ENCODE assay signal across 8 cellular contexts in the genomic region with DNA sequence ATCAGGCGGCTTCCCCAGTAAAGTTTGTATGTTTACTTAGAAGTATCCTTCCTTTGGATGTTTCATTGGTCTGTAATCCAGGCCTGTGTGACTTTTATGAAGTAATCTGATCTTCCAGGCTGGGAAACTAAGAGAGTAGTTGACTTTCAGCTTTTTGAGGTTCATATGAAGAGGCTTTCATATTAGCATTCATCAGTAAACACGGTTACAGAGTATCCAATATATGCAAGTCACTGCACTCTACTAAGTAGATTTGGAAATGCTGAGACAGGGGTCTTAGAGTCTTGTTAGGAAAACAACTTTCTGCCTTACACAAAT. TPM values are rescaled to one million over a fixed set of nuclear protein-coding genes. Genes with fewer than 3 reads are reported as not detected.
A peak's percentile ranks its signal among the peaks of the same experiment; 100 is the strongest.
DNase-seq lines count a peak whose midpoint lies in the region; ATAC-seq and TF ChIP-seq lines count a peak whose summit lies in the region.

No MANE protein-coding gene starts in this region.

- H3K9me2 ChIP-seq in PC-9 (ENCODE audit: insufficient read depth) = no peaks in the 10 kb centered on the region

- ATAC-seq in HG03095 (IDR thresholded peaks at IDR 0.05; ENCODE audit: unreplicated experiment) (no peak), HG02938 (IDR thresholded peaks at IDR 0.05; ENCODE audit: unreplicated experiment) (no peak), HG03196 (IDR thresholded peaks at IDR 0.05; ENCODE audit: unreplicated experiment) (no peak)

- H2AFZ ChIP-seq in PC-9 (peak overlapping the region; percentile 85), parathyroid adenoma (peak overlapping the region; percentile 92)

- H3K4me2 ChIP-seq in PC-9 (peak overlapping the region; percentile 82), parathyroid adenoma (ENCODE audit: low read length) (peak overlapping the region; percentile 64)

- H3K79me2 ChIP-seq in PC-9 (ENCODE audit: low read depth) = peaks cover 60% of the 10 kb centered on the region
- H3K79me2 ChIP-seq in parathyroid adenoma = peaks cover 31% of the 10 kb centered on the region

- intact Hi-C loops in PC-9 (cut with micrococcal nuclease; ENCODE audit: unreplicated experiment) = loop anchor here (2.0 to 5.0 kb wide), 2 partner anchors 14 to 1222 kb away; a partner anchor contains a TSS

- H3K27me3 ChIP-seq in PC-9 (ENCODE audit: insufficient read depth, low read depth) (no peaks in the 10 kb centered on the region), parathyroid adenoma (ENCODE audit: control insufficient read depth, insufficient read depth, low read length) (no peaks in the 10 kb centered on the region)

- peaks cover 44% of the 10 kb centered on the region for H3F3A ChIP-seq in PC-9 (ENCODE audit: insufficient read depth, low read depth)

- H3K9me3 ChIP-seq in PC-9 (ENCODE audit: insufficient read depth, low read depth) (no peaks in the 10 kb centered on the region), parathyroid adenoma (ENCODE audit: control insufficient read depth, low read length) (no peaks in the 10 kb centered on the region)

- DNase-seq in GM04503 (ENCODE audit: low read depth) (peak; percentile 16), PC-9 (peak in 1 of 2 experiments; percentile 58), erythroblast (lab: John Stamatoyannopoulos, UW) (peak; percentile 55 to 75), substantia nigra (lab: John Stamatoyannopoulos, UW) (no peak)

- H3K4me3 ChIP-seq in PC-9 (peak overlapping the region; percentile 64), parathyroid adenoma (ENCODE audit: low read depth, low read length) (peak overlapping the region; percentile 84)

- POLR2A ChIA-PET in PC-9 (lab: Charles Lee; ENCODE audit: unreplicated experiment) = interaction anchor here (0.6 to 2.1 kb wide), 3 partner anchors 15 to 1162 kb away, joined by 3 to 87 read pairs (median 11); a partner anchor contains a TSS

- H4K20me1 ChIP-seq in PC-9 (ENCODE audit: insufficient read depth) = peaks cover 3% of the 10 kb centered on the region; the same call in 1 of the 2 replicates

- TF ChIP-seq CTCF in PC-9 (conservative IDR thresholded peaks at IDR 0.05) = no peak
- no peak for TF ChIP-seq CTCF in parathyroid adenoma (IDR thresholded peaks at IDR 0.05)

- H3K4me1 ChIP-seq in PC-9 (replicated peaks; ENCODE audit: insufficient read depth) = peaks cover 20% of the 10 kb centered on the region
- H3K4me1 ChIP-seq in parathyroid adenoma = peaks cover 11% of the 10 kb centered on the region

- peak overlapping the region; percentile 57 for H3K9ac ChIP-seq in parathyroid adenoma

- H3K36me3 ChIP-seq in PC-9 (ENCODE audit: low read depth) = peaks cover 17% of the 10 kb centered on the region
- no peaks in the 10 kb centered on the region for H3K36me3 ChIP-seq in parathyroid adenoma (ENCODE audit: control insufficient read depth, insufficient read depth, low read length)

- no peak for TF ChIP-seq POLR2A in erythroblast (IDR thresholded peaks at IDR 0.05; ENCODE audit: low read length)

- CTCF ChIA-PET in PC-9 (lab: Charles Lee) = interaction anchor here (0.6 to 1.9 kb wide), 3 partner anchors 15 to 444 kb away, joined by 4 to 13 read pairs (median 5); a partner anchor contains a TSS

- TSS peak; percentile 53 for BruUV-seq in PC-9 (replicated peaks; lab: Mats Ljungman, UMichigan)

- H3K27ac ChIP-seq in PC-9 = peak overlapping the region; percentile 70
- peak overlapping the region; percentile 90 for H3K27ac ChIP-seq in parathyroid adenoma
- H3K27ac ChIP-seq in substantia nigra (ENCODE audit: low read depth, low read length, poor library complexity, severe bottlenecking) = no peak overlapping the region

RNA-seq across cellular contexts. Expression of a gene that starts 1.1 kb away (rescaled TPM):
- total RNA-seq in PC-9 (2021) = 111 and 128 TPM in 2 replicates

RNA-seq across cellular contexts. Expression of a gene that starts 15.0 kb away (rescaled TPM):
- total RNA-seq in PC-9 (2021) = 71.9 and 73.4 TPM in 2 replicates

RNA-seq across cellular contexts. Expression of a gene that starts 15.2 kb away (rescaled TPM):
- 43.8 and 63.0 TPM in 2 replicates for total RNA-seq in PC-9 (2021)

Comparison
In these comparisons a context has a peak if more than half of its experiments do, and no peak if none do; other contexts are left out.
1. DNase-seq: peak in GM04503 (single experiment) and erythroblast (2 of 2); none in substantia nigra (0 of 49).